Comparison of ENCODE assay signal across 1 cellular context in the genomic region with DNA sequence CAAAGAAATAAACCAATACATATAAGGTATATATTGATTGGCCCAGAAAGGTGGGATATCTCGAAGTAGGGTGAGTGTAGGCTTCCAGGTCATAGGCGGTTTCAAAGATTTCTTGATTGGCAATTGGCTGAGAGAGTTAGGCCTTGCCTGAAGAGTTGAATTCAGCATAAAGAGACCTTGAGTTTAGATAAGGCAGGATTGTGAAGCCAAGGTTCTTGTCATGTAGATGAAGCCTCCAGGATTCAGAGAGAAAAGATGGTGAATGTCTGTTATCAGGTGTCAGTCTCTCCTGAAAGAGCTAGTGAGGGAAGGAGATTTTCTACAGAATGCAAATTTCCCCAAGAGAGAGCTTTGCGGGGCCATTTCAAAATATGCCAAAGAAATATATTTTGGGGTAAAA.
TF ChIP-seq lines count a peak whose summit lies in the region.

No MANE protein-coding gene starts in this region.

TF ChIP-seq in GM23338, 12 proteins besides CTCF, POLR2A, EP300 and RAD21 (continued from another document):
- TF ChIP-seq, protein P1, sequence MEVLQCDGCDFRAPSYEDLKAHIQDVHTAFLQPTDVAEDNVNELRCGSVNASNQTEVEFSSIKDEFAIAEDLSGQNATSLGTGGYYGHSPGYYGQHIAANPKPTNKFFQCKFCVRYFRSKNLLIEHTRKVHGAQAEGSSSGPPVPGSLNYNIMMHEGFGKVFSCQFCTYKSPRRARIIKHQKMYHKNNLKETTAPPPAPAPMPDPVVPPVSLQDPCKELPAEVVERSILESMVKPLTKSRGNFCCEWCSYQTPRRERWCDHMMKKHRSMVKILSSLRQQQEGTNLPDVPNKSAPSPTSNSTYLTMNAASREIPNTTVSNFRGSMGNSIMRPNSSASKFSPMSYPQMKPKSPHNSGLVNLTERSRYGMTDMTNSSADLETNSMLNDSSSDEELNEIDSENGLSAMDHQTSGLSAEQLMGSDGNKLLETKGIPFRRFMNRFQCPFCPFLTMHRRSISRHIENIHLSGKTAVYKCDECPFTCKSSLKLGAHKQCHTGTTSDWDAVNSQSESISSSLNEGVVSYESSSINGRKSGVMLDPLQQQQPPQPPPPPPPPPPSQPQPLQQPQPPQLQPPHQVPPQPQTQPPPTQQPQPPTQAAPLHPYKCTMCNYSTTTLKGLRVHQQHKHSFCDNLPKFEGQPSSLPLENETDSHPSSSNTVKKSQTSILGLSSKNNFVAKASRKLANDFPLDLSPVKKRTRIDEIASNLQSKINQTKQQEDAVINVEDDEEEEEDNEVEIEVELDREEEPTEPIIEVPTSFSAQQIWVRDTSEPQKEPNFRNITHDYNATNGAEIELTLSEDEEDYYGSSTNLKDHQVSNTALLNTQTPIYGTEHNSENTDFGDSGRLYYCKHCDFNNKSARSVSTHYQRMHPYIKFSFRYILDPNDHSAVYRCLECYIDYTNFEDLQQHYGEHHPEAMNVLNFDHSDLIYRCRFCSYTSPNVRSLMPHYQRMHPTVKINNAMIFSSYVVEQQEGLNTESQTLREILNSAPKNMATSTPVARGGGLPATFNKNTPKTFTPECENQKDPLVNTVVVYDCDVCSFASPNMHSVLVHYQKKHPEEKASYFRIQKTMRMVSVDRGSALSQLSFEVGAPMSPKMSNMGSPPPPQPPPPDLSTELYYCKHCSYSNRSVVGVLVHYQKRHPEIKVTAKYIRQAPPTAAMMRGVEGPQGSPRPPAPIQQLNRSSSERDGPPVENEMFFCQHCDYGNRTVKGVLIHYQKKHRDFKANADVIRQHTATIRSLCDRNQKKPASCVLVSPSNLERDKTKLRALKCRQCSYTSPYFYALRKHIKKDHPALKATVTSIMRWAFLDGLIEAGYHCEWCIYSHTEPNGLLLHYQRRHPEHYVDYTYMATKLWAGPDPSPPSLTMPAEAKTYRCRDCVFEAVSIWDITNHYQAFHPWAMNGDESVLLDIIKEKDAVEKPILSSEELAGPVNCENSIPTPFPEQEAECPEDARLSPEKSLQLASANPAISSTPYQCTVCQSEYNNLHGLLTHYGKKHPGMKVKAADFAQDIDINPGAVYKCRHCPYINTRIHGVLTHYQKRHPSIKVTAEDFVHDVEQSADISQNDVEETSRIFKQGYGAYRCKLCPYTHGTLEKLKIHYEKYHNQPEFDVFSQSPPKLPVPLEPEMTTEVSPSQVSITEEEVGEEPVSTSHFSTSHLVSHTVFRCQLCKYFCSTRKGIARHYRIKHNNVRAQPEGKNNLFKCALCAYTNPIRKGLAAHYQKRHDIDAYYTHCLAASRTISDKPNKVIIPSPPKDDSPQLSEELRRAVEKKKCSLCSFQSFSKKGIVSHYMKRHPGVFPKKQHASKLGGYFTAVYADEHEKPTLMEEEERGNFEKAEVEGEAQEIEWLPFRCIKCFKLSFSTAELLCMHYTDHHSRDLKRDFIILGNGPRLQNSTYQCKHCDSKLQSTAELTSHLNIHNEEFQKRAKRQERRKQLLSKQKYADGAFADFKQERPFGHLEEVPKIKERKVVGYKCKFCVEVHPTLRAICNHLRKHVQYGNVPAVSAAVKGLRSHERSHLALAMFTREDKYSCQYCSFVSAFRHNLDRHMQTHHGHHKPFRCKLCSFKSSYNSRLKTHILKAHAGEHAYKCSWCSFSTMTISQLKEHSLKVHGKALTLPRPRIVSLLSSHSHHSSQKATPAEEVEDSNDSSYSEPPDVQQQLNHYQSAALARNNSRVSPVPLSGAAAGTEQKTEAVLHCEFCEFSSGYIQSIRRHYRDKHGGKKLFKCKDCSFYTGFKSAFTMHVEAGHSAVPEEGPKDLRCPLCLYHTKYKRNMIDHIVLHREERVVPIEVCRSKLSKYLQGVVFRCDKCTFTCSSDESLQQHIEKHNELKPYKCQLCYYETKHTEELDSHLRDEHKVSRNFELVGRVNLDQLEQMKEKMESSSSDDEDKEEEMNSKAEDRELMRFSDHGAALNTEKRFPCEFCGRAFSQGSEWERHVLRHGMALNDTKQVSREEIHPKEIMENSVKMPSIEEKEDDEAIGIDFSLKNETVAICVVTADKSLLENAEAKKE (CRISPR knock-in tag; IDR thresholded peaks at IDR 0.05), result peak; percentile 75
TF ChIP-seq in GM23338: peak in this region for 1.
